ENCODE assay signal across 10 cellular contexts in genomic region chr21:42262826-42263225, GRCh38. TPM values are rescaled to one million over a fixed set of nuclear protein-coding genes. Genes with fewer than 3 reads are reported as not detected.
A peak's percentile ranks its signal among the peaks of the same experiment; 100 is the strongest.
DNase-seq lines count a peak whose midpoint lies in the region; ATAC-seq, FAIRE-seq and TF ChIP-seq lines count a peak whose summit lies in the region.
"Had no signal": no experiment of that assay in that cellular context is flagged by ENCODE, and none has a peak within 500 bp of the region (broad histone marks: within the 10 kb centered on the region; RNA-seq: fewer than 3 reads in every experiment).

No MANE protein-coding gene starts in this region.

- H3K4me1 ChIP-seq in osteoblast (ENCODE audit: insufficient read depth, low read length) = no peaks in the 10 kb centered on the region

- no peaks in the 10 kb centered on the region for H4K20me1 ChIP-seq in osteoblast (ENCODE audit: insufficient read depth, low read length)

- no peak overlapping the region for H3K27ac ChIP-seq in osteoblast (ENCODE audit: low read depth, low read length)

- TF ChIP-seq CTCF in fibroblast of villous mesenchyme (IDR thresholded peaks at IDR 0.05; ENCODE audit: insufficient read depth, low read depth, low read length) (no peak), osteoblast (IDR thresholded peaks at IDR 0.05; ENCODE audit: extremely low read depth, low read depth, low read length) (no peak)

- no peak for FAIRE-seq in RCC 7860 (lab: Jason Lieb, UNC)

- no peaks in the 10 kb centered on the region for H3K9me3 ChIP-seq in osteoblast (ENCODE audit: low read depth, low read length)

- H3K4me3 ChIP-seq in fibroblast of villous mesenchyme (ENCODE audit: low read depth, low read length) (no peak overlapping the region), osteoblast (ENCODE audit: insufficient read depth, low read length) (no peak overlapping the region)

- no peak overlapping the region for H3K4me2 ChIP-seq in osteoblast (ENCODE audit: insufficient read depth, low read length)

- no peaks in the 10 kb centered on the region for H3K36me3 ChIP-seq in osteoblast (ENCODE audit: insufficient read depth, low read length)

- H3K79me2 ChIP-seq in osteoblast (ENCODE audit: insufficient read depth, low read length) = no peaks in the 10 kb centered on the region

- H3K27me3 ChIP-seq in osteoblast (ENCODE audit: insufficient read depth, low read length) = no peaks in the 10 kb centered on the region

- ATAC-seq in HG03175 (IDR thresholded peaks at IDR 0.05; ENCODE audit: unreplicated experiment) (no peak), HG03097 (IDR thresholded peaks at IDR 0.05; ENCODE audit: low FRiP score, unreplicated experiment) (no peak), HG03442 (IDR thresholded peaks at IDR 0.05; ENCODE audit: unreplicated experiment) (no peak)

- DNase-seq in COLO668 (lab: John Stamatoyannopoulos, UW; ENCODE audit: unreplicated experiment) (peak; percentile 29), RCC 7860 (ENCODE audit: low spot score) (peak; percentile 23), fibroblast of villous mesenchyme (ENCODE audit: low read depth) (peak; percentile 16), osteoblast (ENCODE audit: insufficient read length, low spot score, missing footprints) (peak; percentile 73), NCI-H2227 treated with DMSO at 0.1 percent for 48 hours (lab: John Stamatoyannopoulos, UW) (no peak)
- DNase-seq: DND-41 had no signal

- H2AFZ ChIP-seq in osteoblast (ENCODE audit: low read length) = no peak overlapping the region

RNA-seq across cellular contexts. Expression of gene ABCG1, which starts 43.9 kb away (rescaled TPM):
- total RNA-seq in fibroblast of villous mesenchyme (0.43 and 0.97 TPM in 2 replicates), osteoblast (under 0.01 and 0.72 TPM in 2 replicates)

RNA-seq across cellular contexts. Expression of gene TFF3, which starts 52.4 kb away (rescaled TPM):
- total RNA-seq in fibroblast of villous mesenchyme (not detected in 2 replicates), osteoblast (not detected in 2 replicates)
- total RNA-seq: fibroblast of lung had no signal
